In genomic region chrX:22690116-22690515, GRCh38 we compare ENCODE assay signal across 18 cellular contexts.
DNase-seq lines count a peak whose midpoint lies in the region; ATAC-seq, FAIRE-seq and TF ChIP-seq lines count a peak whose summit lies in the region.
"Had no signal": no experiment of that assay in that cellular context is flagged by ENCODE, and none has a peak within 500 bp of the region (broad histone marks: within the 10 kb centered on the region; RNA-seq: fewer than 3 reads in every experiment).

No MANE protein-coding gene starts in this region.

- no peak for TF ChIP-seq POLR2A in A549 (IDR thresholded peaks at IDR 0.05; ENCODE audit: low read length)

- no peaks in the 10 kb centered on the region for H3K9me2 ChIP-seq in GM23248 (ENCODE audit: insufficient read depth)

- POLR2A ChIA-PET in A549 (lab: Yijun Ruan, JAX) = no interaction called here
- POLR2A ChIA-PET in WTC11 (lab: Charles Lee) = interaction anchor here (1.0 kb wide), 1 partner anchor 23 kb away, joined by 5 read pairs; no protein-coding TSS in a partner anchor

- H3K27me3 Mint-ChIP-seq in WTC11 (ENCODE audit: low read depth) = no peaks in the 10 kb centered on the region; the same call in none of the 2 replicates
- H3K27me3 Mint-ChIP-seq: activated naive CD4-positive, alpha-beta T cell treated with anti-CD3 and anti-CD28 coated beads, Interleukin-2, amount 50 U/mL, for 24 hours; CD4-positive, alpha-beta memory T cell; dendritic cell treated with granulocyte-macrophage colony-stimulating factor and Interleukin-4, amounts not matched to agents 40 ng/mL and 50 ng/mL, for 4 days had no signal

- H2AFZ ChIP-seq in GM23248 = peak overlapping the region; percentile 68

- H4K20me1 ChIP-seq in GM23248 (ENCODE audit: insufficient read depth) = no peaks in the 10 kb centered on the region

- WGBS in A549 (ENCODE audit: missing lambda C conversion rate) = 19% methylated on average over 5 of the region's 5 CpGs
- WGBS in GM23248 (ENCODE audit: low coverage in 1 of 2, low lambda C conversion rate in 2 of 2, missing lambda C conversion rate in 2 of 2), 2 experiments = 4 to 7% methylated on average over 5 of the region's 5 CpGs

- H3K4me1 ChIP-seq in A549 (no peaks in the 10 kb centered on the region), GM23248 (ENCODE audit: insufficient read depth) (peaks cover 19% of the 10 kb centered on the region)

- H3K9me3 ChIP-seq in A549 (no peaks in the 10 kb centered on the region), GM23248 (ENCODE audit: low read depth) (no peaks in the 10 kb centered on the region)

- no peaks in the 10 kb centered on the region for H3K27me3 ChIP-seq in GM23248 (replicated peaks; ENCODE audit: insufficient read depth)

- H3F3A ChIP-seq in GM23248 (ENCODE audit: insufficient read depth) = peaks cover 15% of the 10 kb centered on the region; the same call in 1 of the 2 replicates

- in situ Hi-C loops in GM23248 (cut with MboI) = no loop called here

- no peak for FAIRE-seq in A549 (lab: Jason Lieb, UNC)
- FAIRE-seq: RCC 7860 had no signal

- H3K4me2 ChIP-seq in A549 (peak overlapping the region; percentile 36; the same call in 1 of the 3 replicates), GM23248 (ENCODE audit: unreplicated experiment) (peak overlapping the region; percentile 88)

- H3K4me3 ChIP-seq in A549 = no peak overlapping the region
- peak overlapping the region; percentile 67 for H3K4me3 ChIP-seq in GM23248
- no peak overlapping the region for H3K4me3 ChIP-seq in foreskin fibroblast (ENCODE audit: low read depth in 1 of 2, low read length in 2 of 2)

- TF ChIP-seq EP300 in A549 (IDR thresholded peaks at IDR 0.05) = no peak

- TF ChIP-seq CTCF in A549 (IDR thresholded peaks at IDR 0.05) (no peak), WTC11 (IDR thresholded peaks at IDR 0.05) (no peak), foreskin fibroblast (IDR thresholded peaks at IDR 0.05; ENCODE audit: low read depth, low read length) (no peak)

- peak overlapping the region; percentile 90 for H3K27ac Mint-ChIP-seq in WTC11
- H3K27ac Mint-ChIP-seq: activated naive CD4-positive, alpha-beta T cell treated with anti-CD3 and anti-CD28 coated beads, Interleukin-2, amount 50 U/mL, for 24 hours; activated T-cell treated with anti-CD3 and anti-CD28 coated beads, Interleukin-2, amount 50 U/mL, for 72 hours; CD4-positive, alpha-beta memory T cell; dendritic cell treated with granulocyte-macrophage colony-stimulating factor and Interleukin-4, amounts not matched to agents 40 ng/mL and 50 ng/mL, for 4 days; stimulated activated naive B cell treated with anti-CD40 and anti-IgM and Interleukin-4, amounts not matched to agents 10 μg/mL and 1 μg/mL and 100 μg/mL, for 72 hours had no signal

- DNase-seq in A549 (ENCODE audit: low read depth in 1 of 2, low spot score in 1 of 2) = no peak
- DNase-seq in GM23248 = peak; percentile 57
- DNase-seq in WTC11 (ENCODE audit: low spot score) = peak; percentile 8
- peak; percentile 13 to 68 for DNase-seq in foreskin fibroblast
- DNase-seq: activated T-cell treated with anti-CD3 and anti-CD28 coated beads, Interleukin-2, amount 50 U/mL, for 72 hours; CD4-positive, alpha-beta memory T cell; DMS53; NCI-H1694; stimulated activated naive B cell treated with anti-CD40 and anti-IgM and Interleukin-4, amounts not matched to agents 10 μg/mL and 1 μg/mL and 100 μg/mL, for 72 hours; T-helper 9 cell had no signal

- no peaks in the 10 kb centered on the region for H3K9me3 Mint-ChIP-seq in WTC11
- H3K9me3 Mint-ChIP-seq: activated naive CD4-positive, alpha-beta T cell treated with anti-CD3 and anti-CD28 coated beads, Interleukin-2, amount 50 U/mL, for 24 hours; activated T-cell treated with anti-CD3 and anti-CD28 coated beads, Interleukin-2, amount 50 U/mL, for 72 hours; dendritic cell treated with granulocyte-macrophage colony-stimulating factor and Interleukin-4, amounts not matched to agents 40 ng/mL and 50 ng/mL, for 4 days; stimulated activated naive B cell treated with anti-CD40 and anti-IgM and Interleukin-4, amounts not matched to agents 10 μg/mL and 1 μg/mL and 100 μg/mL, for 72 hours had no signal

- ATAC-seq in A549 (no peak), WTC11 (no peak), GM18511 (IDR thresholded peaks at IDR 0.05; ENCODE audit: unreplicated experiment) (no peak), HG03521 (IDR thresholded peaks at IDR 0.05; ENCODE audit: unreplicated experiment) (no peak), HG02571 (IDR thresholded peaks at IDR 0.05; ENCODE audit: unreplicated experiment) (no peak), GM19324 (IDR thresholded peaks at IDR 0.05; ENCODE audit: low FRiP score, unreplicated experiment) (no peak)
- ATAC-seq: activated CD4-positive, CD25-positive, alpha-beta regulatory T cell treated with anti-CD3 and anti-CD28 coated beads, Interleukin-2, amount 50 U/mL, for 24 hours; activated T-cell treated with anti-CD3 and anti-CD28 coated beads, Interleukin-2, amount 50 U/mL, for 72 hours; stimulated activated naive B cell treated with anti-CD40 and anti-IgM and Interleukin-4, amounts not matched to agents 10 μg/mL and 1 μg/mL and 100 μg/mL, for 72 hours had no signal

- H3K36me3 Mint-ChIP-seq in WTC11 = no peaks in the 10 kb centered on the region
- H3K36me3 Mint-ChIP-seq: activated naive CD4-positive, alpha-beta T cell treated with anti-CD3 and anti-CD28 coated beads, Interleukin-2, amount 50 U/mL, for 24 hours; CD4-positive, alpha-beta memory T cell; stimulated activated naive B cell treated with anti-CD40 and anti-IgM and Interleukin-4, amounts not matched to agents 10 μg/mL and 1 μg/mL and 100 μg/mL, for 72 hours had no signal

- H3K36me3 ChIP-seq in GM23248 (ENCODE audit: low read depth) = no peaks in the 10 kb centered on the region

- H3K4me1 Mint-ChIP-seq in WTC11 = peaks cover 36% of the 10 kb centered on the region
- H3K4me1 Mint-ChIP-seq: activated naive CD4-positive, alpha-beta T cell treated with anti-CD3 and anti-CD28 coated beads, Interleukin-2, amount 50 U/mL, for 24 hours; CD4-positive, alpha-beta memory T cell had no signal

- TF ChIP-seq RAD21 in A549 (conservative IDR thresholded peaks at IDR 0.05 in 1 of 2, IDR thresholded peaks at IDR 0.05 in 1 of 2) = no peak

- CTCF ChIA-PET in A549 (lab: Yijun Ruan, JAX) = no interaction called here
- CTCF ChIA-PET in WTC11 (lab: Charles Lee) = no interaction called here

- peak overlapping the region; percentile 85 for H3K9ac ChIP-seq in GM23248

- no peak overlapping the region for H3K27ac ChIP-seq in A549
- H3K27ac ChIP-seq in GM23248 = peak overlapping the region; percentile 96

- no peak overlapping the region; the same call in 1 of the 2 replicates for H3K4me3 Mint-ChIP-seq in WTC11
- H3K4me3 Mint-ChIP-seq: activated naive CD4-positive, alpha-beta T cell treated with anti-CD3 and anti-CD28 coated beads, Interleukin-2, amount 50 U/mL, for 24 hours; activated T-cell treated with anti-CD3 and anti-CD28 coated beads, Interleukin-2, amount 50 U/mL, for 72 hours; CD4-positive, alpha-beta memory T cell; dendritic cell treated with granulocyte-macrophage colony-stimulating factor and Interleukin-4, amounts not matched to agents 40 ng/mL and 50 ng/mL, for 4 days; stimulated activated naive B cell treated with anti-CD40 and anti-IgM and Interleukin-4, amounts not matched to agents 10 μg/mL and 1 μg/mL and 100 μg/mL, for 72 hours had no signal

- H3K79me2 ChIP-seq in GM23248 (ENCODE audit: insufficient read depth) = no peaks in the 10 kb centered on the region

TF ChIP-seq in A549, 52 proteins besides CTCF, POLR2A, EP300 and RAD21 (continues in another document):
- no peak for TF ChIP-seq ZSCAN20 (CRISPR knock-in tag; IDR thresholded peaks at IDR 0.05)
- no peak for TF ChIP-seq HDAC2 (IDR thresholded peaks at IDR 0.05)
- no peak for TF ChIP-seq NR3C1 (IDR thresholded peaks at IDR 0.05)
- TF ChIP-seq ESRRA (IDR thresholded peaks at IDR 0.05; ENCODE audit: borderline replicate concordance, low read length) = no peak
- TF ChIP-seq RCOR1 (IDR thresholded peaks at IDR 0.05; ENCODE audit: low read depth, low read length) = no peak
- TF ChIP-seq PBX3 (IDR thresholded peaks at IDR 0.05) = no peak
- no peak for TF ChIP-seq CEBPB (IDR thresholded peaks at IDR 0.05)

TF ChIP-seq in WTC11, 78 proteins besides CTCF, POLR2A, EP300 and RAD21 (continues in another document):
- TF ChIP-seq MXD4 (CRISPR knock-in tag; IDR thresholded peaks at IDR 0.05; ENCODE audit: borderline replicate concordance) = no peak
- TF ChIP-seq ZBTB21 (CRISPR knock-in tag; IDR thresholded peaks at IDR 0.05; ENCODE audit: borderline replicate concordance) = no peak
- no peak for TF ChIP-seq ZNF281 (CRISPR knock-in tag; IDR thresholded peaks at IDR 0.05)
- TF ChIP-seq, protein P1, sequence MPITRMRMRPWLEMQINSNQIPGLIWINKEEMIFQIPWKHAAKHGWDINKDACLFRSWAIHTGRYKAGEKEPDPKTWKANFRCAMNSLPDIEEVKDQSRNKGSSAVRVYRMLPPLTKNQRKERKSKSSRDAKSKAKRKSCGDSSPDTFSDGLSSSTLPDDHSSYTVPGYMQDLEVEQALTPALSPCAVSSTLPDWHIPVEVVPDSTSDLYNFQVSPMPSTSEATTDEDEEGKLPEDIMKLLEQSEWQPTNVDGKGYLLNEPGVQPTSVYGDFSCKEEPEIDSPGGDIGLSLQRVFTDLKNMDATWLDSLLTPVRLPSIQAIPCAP (CRISPR knock-in tag; IDR thresholded peaks at IDR 0.05) = no peak
- TF ChIP-seq PRRX2 (CRISPR knock-in tag; IDR thresholded peaks at IDR 0.05) = no peak
- TF ChIP-seq MYBL2 (CRISPR knock-in tag; IDR thresholded peaks at IDR 0.05) = no peak
- no peak for TF ChIP-seq ATF3 (CRISPR knock-in tag; conservative IDR thresholded peaks at IDR 0.05)

Comparison
In these comparisons a context has a peak if more than half of its experiments do, and no peak if none do; other contexts are left out.
1. DNase-seq: peak in GM23248 (single experiment), WTC11 (single experiment) and foreskin fibroblast (2 of 2); none in A549 (0 of 2).